In the genomic region with DNA sequence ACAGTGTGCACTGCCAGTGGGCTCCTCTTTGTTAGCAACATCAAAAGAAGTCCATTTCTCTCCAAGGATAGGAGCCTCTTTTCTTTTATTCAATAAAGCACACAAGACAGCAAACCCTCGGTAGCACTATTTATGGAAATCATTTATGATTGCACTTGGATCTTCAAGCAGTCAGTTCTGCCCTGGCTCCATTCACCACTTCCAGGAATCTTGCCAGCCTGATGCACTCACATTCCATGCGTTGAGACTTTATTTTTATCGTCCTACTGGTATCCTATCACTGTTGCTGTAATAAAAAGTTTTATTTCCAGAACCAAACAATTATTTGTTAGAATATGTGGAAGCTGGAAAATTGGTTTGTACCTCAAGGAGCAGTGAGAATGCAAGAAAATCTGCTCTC, we compare ENCODE assay signal across 12 cellular contexts.
"Had no signal": no experiment of that assay in that cellular context is flagged by ENCODE, and none has a peak within 500 bp of the region (broad histone marks: within the 10 kb centered on the region; RNA-seq: fewer than 3 reads in every experiment).

No MANE protein-coding gene starts in this region.

- H3K27ac Mint-ChIP-seq: activated CD4-positive, alpha-beta T cell treated with anti-CD3 and anti-CD28 coated beads, Interleukin-2, amount 10 ng/mL, durations not matched to agents 24 days and 14 days; activated naive CD4-positive, alpha-beta T cell treated with anti-CD3 and anti-CD28 coated beads for 36 hours; effector memory CD8-positive, alpha-beta T cell; nephron; T-helper 1 cell treated with Interleukin-12 subunit alpha and Interleukin-12 subunit beta and Interleukin-4 antibody, amounts not matched to agents 30 μg/mL and 1 μg/mL, for 36 hours; WTC11 had no signal

- ATAC-seq: effector memory CD8-positive, alpha-beta T cell; mucosa of descending colon; WTC11 had no signal

- H3K4me1 Mint-ChIP-seq: activated CD4-positive, alpha-beta T cell treated with anti-CD3 and anti-CD28 coated beads, Interleukin-2, amount 10 ng/mL, durations not matched to agents 24 days and 14 days had no signal

- H3K4me3 Mint-ChIP-seq: activated CD4-positive, alpha-beta T cell treated with anti-CD3 and anti-CD28 coated beads, Interleukin-2, amount 10 ng/mL, durations not matched to agents 24 days and 14 days; activated naive CD4-positive, alpha-beta T cell treated with anti-CD3 and anti-CD28 coated beads for 36 hours; effector memory CD8-positive, alpha-beta T cell; nephron; T-helper 1 cell treated with Interleukin-12 subunit alpha and Interleukin-12 subunit beta and Interleukin-4 antibody, amounts not matched to agents 30 μg/mL and 1 μg/mL, for 36 hours; WTC11 had no signal

- H3K4me3 ChIP-seq: mucosa of descending colon, ovary, skin epidermis, tibial artery, vagina had no signal

- DNase-seq: activated CD4-positive, alpha-beta T cell treated with anti-CD3 and anti-CD28 coated beads, Interleukin-2, amount 10 ng/mL, durations not matched to agents 24 days and 14 days; activated naive CD4-positive, alpha-beta T cell treated with anti-CD3 and anti-CD28 coated beads for 36 hours; central memory CD4-positive, alpha-beta T cell; effector memory CD8-positive, alpha-beta T cell; mucosa of descending colon; ovary; tibial artery had no signal

- H3K9me3 Mint-ChIP-seq: activated CD4-positive, alpha-beta T cell treated with anti-CD3 and anti-CD28 coated beads, Interleukin-2, amount 10 ng/mL, durations not matched to agents 24 days and 14 days; activated naive CD4-positive, alpha-beta T cell treated with anti-CD3 and anti-CD28 coated beads for 36 hours; effector memory CD8-positive, alpha-beta T cell; nephron; T-helper 1 cell treated with Interleukin-12 subunit alpha and Interleukin-12 subunit beta and Interleukin-4 antibody, amounts not matched to agents 30 μg/mL and 1 μg/mL, for 36 hours; WTC11 had no signal

- H3K36me3 Mint-ChIP-seq: WTC11 had no signal

- H3K27me3 Mint-ChIP-seq: activated CD4-positive, alpha-beta T cell treated with anti-CD3 and anti-CD28 coated beads, Interleukin-2, amount 10 ng/mL, durations not matched to agents 24 days and 14 days had no signal
